8 cellular contexts compared by ENCODE assay signal in the genomic region with DNA sequence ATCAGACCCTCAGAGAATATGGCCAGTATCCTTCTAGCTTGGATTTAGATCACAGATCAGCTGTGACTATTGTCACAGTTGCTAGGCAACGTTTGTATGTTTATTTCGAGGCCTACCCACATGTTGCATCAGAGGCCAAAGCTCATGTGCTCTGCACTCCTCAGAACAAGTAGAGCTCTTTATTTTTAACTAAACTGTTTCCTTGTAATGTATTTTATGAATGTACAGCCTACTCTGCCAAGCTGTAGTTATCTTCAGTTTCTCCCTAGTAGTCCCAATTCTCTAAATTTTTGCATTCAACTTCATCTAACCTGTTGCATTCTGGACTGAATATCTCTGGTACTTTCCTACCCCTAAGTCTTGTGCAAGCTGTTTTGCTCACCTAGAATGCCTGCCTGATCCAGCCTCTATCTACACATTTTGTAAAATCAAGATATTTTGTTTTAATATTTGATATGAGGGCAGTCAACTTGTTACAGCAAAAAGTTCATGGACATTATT. TPM values are rescaled to one million over a fixed set of nuclear protein-coding genes. Genes with fewer than 3 reads are reported as not detected.
DNase-seq lines count a peak whose midpoint lies in the region; ATAC-seq and TF ChIP-seq lines count a peak whose summit lies in the region.

No MANE protein-coding gene starts in this region.

- no peaks in the 10 kb centered on the region for H3K9me3 Mint-ChIP-seq in MCF 10A (ENCODE audit: unreplicated experiment)

- H3K4me1 Mint-ChIP-seq in MCF 10A (ENCODE audit: insufficient read depth, unreplicated experiment) = peaks cover 43% of the 10 kb centered on the region

- H3K36me3 ChIP-seq in BLaER1 treated with 17β-estradiol and CSF1 and Interleukin-3, amounts not matched to agents 10 nM and 100 nM = peaks cover 0 to 55% (median 0%) of the 10 kb centered on the region in 11 experiments; a peak in 7 of 22 replicates
- H3K36me3 ChIP-seq in thoracic aorta = no peaks in the 10 kb centered on the region

- no peaks in the 10 kb centered on the region for H3K9me3 ChIP-seq in BLaER1 treated with 17β-estradiol and CSF1 and Interleukin-3, amounts not matched to agents 10 nM and 100 nM (replicated peaks in 1 of 11)
- no peaks in the 10 kb centered on the region for H3K9me3 ChIP-seq in thoracic aorta

- intact Hi-C loops in MCF 10A (cut with micrococcal nuclease) = no loop called here

- CTCF ChIA-PET in MCF 10A (lab: Yijun Ruan, JAX) = interaction anchor here (0.5 to 2.4 kb wide), 10 partner anchors 9 to 343 kb away, joined by 3 to 8 read pairs (median 4); no protein-coding TSS in a partner anchor

- H4K20me1 ChIP-seq in BLaER1 treated with 17β-estradiol and CSF1 and Interleukin-3, amounts not matched to agents 10 nM and 100 nM = peaks cover 0 to 99% (median 0%) of the 10 kb centered on the region in 11 experiments; a peak in 5 of 22 replicates

- DNase-seq in NCI-H226 = peak; percentile 48
- DNase-seq in MCF 10A (ENCODE audit: unreplicated experiment) = peak; percentile 74
- DNase-seq in left lobe of liver (ENCODE audit: low spot score) = peak; percentile 83
- DNase-seq in thoracic aorta (ENCODE audit: low spot score) = peak; percentile 33
- no peak for DNase-seq in GM13977 (ENCODE audit: low spot score)

- H3K27ac Mint-ChIP-seq in MCF 10A (ENCODE audit: low read depth, unreplicated experiment) = peak overlapping the region; percentile 93

- in situ Hi-C loops in GM13977 (cut with MboI; ENCODE audit: low pct_unique_long_range_greater_than_20kb, low sequenced_read_pairs, unreplicated experiment) = no loop called here

- ATAC-seq in GM18907 (IDR thresholded peaks at IDR 0.05; ENCODE audit: unreplicated experiment) (peak; percentile 70), left lobe of liver (peak; percentile 93), thoracic aorta (ENCODE audit: insufficient number of reproducible peaks, low FRiP score, low read depth) (peak; percentile 92), GM18867 (IDR thresholded peaks at IDR 0.05; ENCODE audit: unreplicated experiment) (no peak)

- peak overlapping the region in 7 of 11 experiments; percentile 3 to 38 (median 18); a peak in 11 of 22 replicates for H3K4me2 ChIP-seq in BLaER1 treated with 17β-estradiol and CSF1 and Interleukin-3, amounts not matched to agents 10 nM and 100 nM

- POLR2A ChIA-PET in MCF 10A (lab: Yijun Ruan, JAX) = interaction anchor here (0.7 to 12.7 kb wide), 8 partner anchors 11 to 648 kb away, joined by 3 to 177 read pairs (median 6); partner anchors contain the start of gene CAST

- no TSS peak for BruUV-seq in MCF 10A (replicated peaks; lab: Mats Ljungman, UMichigan)

- H3K36me3 Mint-ChIP-seq in MCF 10A (ENCODE audit: insufficient read depth, unreplicated experiment) = peaks cover 10% of the 10 kb centered on the region

- H3K27me3 Mint-ChIP-seq in MCF 10A (ENCODE audit: insufficient read depth, unreplicated experiment) = no peaks in the 10 kb centered on the region

- H3K4me3 Mint-ChIP-seq in MCF 10A (ENCODE audit: unreplicated experiment) = no peak overlapping the region

- H3K4me3 ChIP-seq in BLaER1 treated with 17β-estradiol and CSF1 and Interleukin-3, amounts not matched to agents 10 nM and 100 nM = no peak overlapping the region
- no peak overlapping the region for H3K4me3 ChIP-seq in thoracic aorta

- H3K27me3 ChIP-seq in BLaER1 treated with 17β-estradiol and CSF1 and Interleukin-3, amounts not matched to agents 10 nM and 100 nM = no peaks in the 10 kb centered on the region
- no peaks in the 10 kb centered on the region for H3K27me3 ChIP-seq in thoracic aorta (replicated peaks; ENCODE audit: insufficient read depth)

- H3K4me1 ChIP-seq in BLaER1 treated with 17β-estradiol and CSF1 and Interleukin-3, amounts not matched to agents 10 nM and 100 nM = peaks cover 0 to 14% (median 11%) of the 10 kb centered on the region in 10 experiments; a peak in 14 of 20 replicates
- H3K4me1 ChIP-seq in thoracic aorta (ENCODE audit: control insufficient read depth in 1 of 2, low read depth in 2 of 2) = peaks cover 23 to 38% of the 10 kb centered on the region in 2 donors

- H3K9ac ChIP-seq in BLaER1 treated with 17β-estradiol and CSF1 and Interleukin-3, amounts not matched to agents 10 nM and 100 nM = no peak overlapping the region

- TF ChIP-seq CTCF in MCF 10A (IDR thresholded peaks at IDR 0.05; ENCODE audit: unreplicated experiment) = no peak
- no peak for TF ChIP-seq CTCF in thoracic aorta (IDR thresholded peaks at IDR 0.05)
- no peak for TF ChIP-seq CTCF in GM13977 (IDR thresholded peaks at IDR 0.05; ENCODE audit: extremely low read depth, insufficient read depth, missing control alignments)

- H3K27ac ChIP-seq in BLaER1 treated with 17β-estradiol and CSF1 and Interleukin-3, amounts not matched to agents 10 nM and 100 nM = peak overlapping the region in 1 of 11 experiments; percentile 25; a peak in 2 of 22 replicates
- peak overlapping the region; percentile 23 to 69 for H3K27ac ChIP-seq in thoracic aorta

RNA-seq across cellular contexts. Expression of gene CAST, which starts 52.8 kb away (rescaled TPM):
- total RNA-seq in MCF 10A (2022) (351 and 393 TPM in 2 replicates), left lobe of liver (84.4 TPM), thoracic aorta (100 to 1,000 TPM; 175 to 347 TPM)
